ENCODE assay signal across 19 cellular contexts in the genomic region with DNA sequence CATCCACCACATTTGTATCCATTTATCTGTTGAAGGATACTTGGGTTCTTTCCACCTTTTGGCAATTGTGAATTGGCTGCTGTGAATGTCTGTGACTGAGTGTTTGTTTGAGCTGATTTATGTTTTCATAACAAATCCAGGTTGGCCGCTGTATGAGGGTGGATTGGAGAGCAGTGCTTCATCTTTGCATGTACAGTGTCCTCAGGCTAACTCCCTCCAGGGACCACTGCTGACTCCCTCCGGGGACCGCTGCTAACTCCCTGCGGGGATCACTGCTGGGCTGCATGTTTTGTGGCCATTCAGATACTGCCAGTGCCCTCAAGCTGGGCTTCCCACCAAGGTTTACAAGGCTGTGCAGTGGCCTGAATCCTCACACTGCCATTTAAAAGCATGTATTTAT. TPM values are rescaled to one million over a fixed set of nuclear protein-coding genes. Genes with fewer than 3 reads are reported as not detected.
"Had no signal": no experiment of that assay in that cellular context is flagged by ENCODE, and none has a peak within 500 bp of the region (broad histone marks: within the 10 kb centered on the region; RNA-seq: fewer than 3 reads in every experiment).

No MANE protein-coding gene starts in this region.

- H3K4me3 Mint-ChIP-seq: activated T-helper 17 cell treated with anti-CD3 and anti-CD28 coated beads, Interleukin-2, amount 50 U/mL, for 72 hours; dendritic cell treated with granulocyte-macrophage colony-stimulating factor and Interleukin-4, amounts not matched to agents 40 ng/mL and 50 ng/mL, for 4 days; stimulated activated naive CD8-positive, alpha-beta T cell treated with anti-CD3 and anti-CD28 coated beads, Interleukin-15, amount 100 ng/mL, for 72 hours had no signal

- FAIRE-seq: frontal cortex, keratinocyte had no signal

- H3K4me1 Mint-ChIP-seq: activated T-helper 17 cell treated with anti-CD3 and anti-CD28 coated beads, Interleukin-2, amount 50 U/mL, for 72 hours had no signal

- H3K27me3 ChIP-seq: heart right ventricle, right atrium auricular region had no signal

- H3K27ac ChIP-seq: epithelial cell of prostate, heart right ventricle, left ventricle myocardium inferior, right atrium auricular region, VCaP had no signal

- H3K9me3 ChIP-seq: heart right ventricle, left ventricle myocardium inferior, mucosa of descending colon, right atrium auricular region had no signal

- H3K9me3 Mint-ChIP-seq: activated T-helper 17 cell treated with anti-CD3 and anti-CD28 coated beads, Interleukin-2, amount 50 U/mL, for 72 hours; dendritic cell treated with granulocyte-macrophage colony-stimulating factor and Interleukin-4, amounts not matched to agents 40 ng/mL and 50 ng/mL, for 4 days; effector memory CD8-positive, alpha-beta T cell; naive thymus-derived CD8-positive, alpha-beta T cell; stimulated activated naive CD8-positive, alpha-beta T cell treated with anti-CD3 and anti-CD28 coated beads, Interleukin-15, amount 100 ng/mL, for 72 hours had no signal

- H3K27ac Mint-ChIP-seq: activated T-helper 17 cell treated with anti-CD3 and anti-CD28 coated beads, Interleukin-2, amount 50 U/mL, for 72 hours; dendritic cell treated with granulocyte-macrophage colony-stimulating factor and Interleukin-4, amounts not matched to agents 40 ng/mL and 50 ng/mL, for 4 days; effector memory CD8-positive, alpha-beta T cell; naive thymus-derived CD8-positive, alpha-beta T cell; progenitor cell of endocrine pancreas; stimulated activated naive CD8-positive, alpha-beta T cell treated with anti-CD3 and anti-CD28 coated beads, Interleukin-15, amount 100 ng/mL, for 72 hours had no signal

- H3K4me3 ChIP-seq: heart right ventricle, left ventricle myocardium inferior, mucosa of descending colon, right atrium auricular region had no signal

- DNase-seq: activated CD4-positive, alpha-beta T cell treated with anti-CD3 and anti-CD28 coated beads for 1 hour; activated CD4-positive, alpha-beta T cell treated with anti-CD3 and anti-CD28 coated beads, Interleukin-2, amount 50 U/mL, for 48 hours; activated naive CD4-positive, alpha-beta T cell treated with Interleukin-2 at 50 U/mL for 16 hours; anterior cingulate cortex; effector memory CD8-positive, alpha-beta T cell; heart right ventricle; left ventricle myocardium inferior; nucleus accumbens; stimulated activated naive CD8-positive, alpha-beta T cell treated with anti-CD3 and anti-CD28 coated beads, Interleukin-15, amount 100 ng/mL, for 72 hours had no signal

- ATAC-seq: activated T-helper 17 cell treated with anti-CD3 and anti-CD28 coated beads, Interleukin-2, amount 50 U/mL, for 72 hours; effector memory CD8-positive, alpha-beta T cell; heart right ventricle; mucosa of descending colon; naive thymus-derived CD8-positive, alpha-beta T cell; stimulated activated naive CD8-positive, alpha-beta T cell treated with anti-CD3 and anti-CD28 coated beads, Interleukin-15, amount 100 ng/mL, for 72 hours had no signal

- H3K36me3 Mint-ChIP-seq: naive thymus-derived CD8-positive, alpha-beta T cell had no signal

- H3K27me3 Mint-ChIP-seq: activated T-helper 17 cell treated with anti-CD3 and anti-CD28 coated beads, Interleukin-2, amount 50 U/mL, for 72 hours; dendritic cell treated with granulocyte-macrophage colony-stimulating factor and Interleukin-4, amounts not matched to agents 40 ng/mL and 50 ng/mL, for 4 days; effector memory CD8-positive, alpha-beta T cell; naive thymus-derived CD8-positive, alpha-beta T cell had no signal

RNA-seq across cellular contexts. Expression of a gene that starts 10.2 kb away (rescaled TPM):
- total RNA-seq: naive thymus-derived CD8-positive, alpha-beta T cell had no signal
